Comparison of ENCODE assay signal across 21 cellular contexts in genomic region chr6:113221850-113222249, GRCh38.
DNase-seq lines count a peak whose midpoint lies in the region; ATAC-seq and TF ChIP-seq lines count a peak whose summit lies in the region.
"Had no signal": no experiment of that assay in that cellular context is flagged by ENCODE, and none has a peak within 500 bp of the region (broad histone marks: within the 10 kb centered on the region; RNA-seq: fewer than 3 reads in every experiment).

No MANE protein-coding gene starts in this region.

- no peak overlapping the region for H3K27ac Mint-ChIP-seq in GM23338
- H3K27ac Mint-ChIP-seq in T-cell, result no peak overlapping the region
- no peak overlapping the region for H3K27ac Mint-ChIP-seq in CD4-positive, alpha-beta T cell
- H3K27ac Mint-ChIP-seq: CD4-positive, alpha-beta memory T cell had no signal

- H3K27ac ChIP-seq in A673 (ENCODE audit: low read depth, low read length, poor library complexity, severe bottlenecking) (no peak overlapping the region), GM23338 (ENCODE audit: low read depth) (no peak overlapping the region), mesenchymal stem cell (ENCODE audit: low read length, poor library complexity, severe bottlenecking) (no peak overlapping the region)
- no peak overlapping the region for H3K27ac ChIP-seq in CD4-positive, alpha-beta T cell (ENCODE audit: low read depth, low read length)
- H3K27ac ChIP-seq: A549, BLaER1, HL-60 had no signal

- peaks cover 6% of the 10 kb centered on the region; the same call in 2 of the 3 replicates for H3K36me3 Mint-ChIP-seq in GM23338 (ENCODE audit: low read depth)
- H3K36me3 Mint-ChIP-seq in T-cell, result no peaks in the 10 kb centered on the region
- no peaks in the 10 kb centered on the region for H3K36me3 Mint-ChIP-seq in CD4-positive, alpha-beta T cell (ENCODE audit: low read depth)
- H3K36me3 Mint-ChIP-seq: CD4-positive, alpha-beta memory T cell had no signal

- 94% methylated on average over 20 of the region's 20 CpGs for WGBS in mesenchymal stem cell

- H3K27me3 Mint-ChIP-seq in GM23338 (ENCODE audit: insufficient read depth, low read depth, poor library complexity), result no peaks in the 10 kb centered on the region
- no peaks in the 10 kb centered on the region for H3K27me3 Mint-ChIP-seq in T-cell
- no peaks in the 10 kb centered on the region for H3K27me3 Mint-ChIP-seq in CD4-positive, alpha-beta T cell
- H3K27me3 Mint-ChIP-seq: CD4-positive, alpha-beta memory T cell had no signal

- H2BK15ac ChIP-seq in mesenchymal stem cell (ENCODE audit: low read depth, poor library complexity, severe bottlenecking), result no peak overlapping the region

- no peaks in the 10 kb centered on the region for H3K4me1 Mint-ChIP-seq in GM23338
- H3K4me1 Mint-ChIP-seq in T-cell, result no peaks in the 10 kb centered on the region
- H3K4me1 Mint-ChIP-seq in CD4-positive, alpha-beta T cell (ENCODE audit: low read depth), result no peaks in the 10 kb centered on the region
- H3K4me1 Mint-ChIP-seq: CD4-positive, alpha-beta memory T cell had no signal

- BruUV-seq in A673 (replicated peaks; lab: Mats Ljungman, UMichigan), result no TSS peak

- intact Hi-C loops in A673 (cut with micrococcal nuclease; ENCODE audit: unreplicated experiment), result no loop called here
- intact Hi-C loops in CD4-positive, alpha-beta T cell (cut with DNase I, micrococcal nuclease), result no loop called here

- H3K9me3 Mint-ChIP-seq in GM23338, result peaks cover 8% of the 10 kb centered on the region
- H3K9me3 Mint-ChIP-seq in T-cell, result peaks cover 0 to 9% (median 5%) of the 10 kb centered on the region in 3 donors
- H3K9me3 Mint-ChIP-seq in CD4-positive, alpha-beta T cell, result peaks cover 5% of the 10 kb centered on the region

- H3F3A ChIP-seq in GM23338 (replicated peaks; ENCODE audit: low read depth), result no peaks in the 10 kb centered on the region

- H3K9me3 ChIP-seq in A673 (ENCODE audit: low read depth, low read length, poor library complexity, severe bottlenecking) (no peaks in the 10 kb centered on the region), mesenchymal stem cell (ENCODE audit: control insufficient read depth, low read length) (no peaks in the 10 kb centered on the region)
- no peaks in the 10 kb centered on the region for H3K9me3 ChIP-seq in CD4-positive, alpha-beta T cell (ENCODE audit: control insufficient read depth, low read length)
- H3K9me3 ChIP-seq: A549, BLaER1 had no signal

- H3K18ac ChIP-seq in mesenchymal stem cell (ENCODE audit: low read depth in 1 of 2, low read length in 2 of 2), result peak overlapping the region; percentile 12 to 30

- H2BK5ac ChIP-seq in mesenchymal stem cell (ENCODE audit: low read depth, low read length, poor library complexity, severe bottlenecking), result no peak overlapping the region

- H3K4ac ChIP-seq in mesenchymal stem cell (ENCODE audit: low read depth in 1 of 2, low read length in 2 of 2), result no peak overlapping the region

- no peak overlapping the region for H3K4me3 Mint-ChIP-seq in GM23338
- no peak overlapping the region for H3K4me3 Mint-ChIP-seq in T-cell
- no peak overlapping the region for H3K4me3 Mint-ChIP-seq in CD4-positive, alpha-beta T cell
- H3K4me3 Mint-ChIP-seq: CD4-positive, alpha-beta memory T cell had no signal

- no peak overlapping the region for H3K14ac ChIP-seq in mesenchymal stem cell (ENCODE audit: low read length in 2 of 2)

- no peaks in the 10 kb centered on the region for H3K27me3 ChIP-seq in A673 (replicated peaks; ENCODE audit: insufficient read depth, low read depth, low read length, poor library complexity)
- no peaks in the 10 kb centered on the region for H3K27me3 ChIP-seq in GM23338 (ENCODE audit: insufficient read depth)
- H3K27me3 ChIP-seq in mesenchymal stem cell (ENCODE audit: control insufficient read depth in 1 of 2, insufficient read depth in 1 of 2, low read length in 2 of 2), result no peaks in the 10 kb centered on the region
- no peaks in the 10 kb centered on the region for H3K27me3 ChIP-seq in CD4-positive, alpha-beta T cell (ENCODE audit: control insufficient read depth, insufficient read depth, low read length)
- H3K27me3 ChIP-seq: BLaER1 had no signal

- no peak overlapping the region for H2BK120ac ChIP-seq in mesenchymal stem cell (ENCODE audit: low read depth, low read length)

- H2AFZ ChIP-seq in GM23338, result no peak overlapping the region
- H2AFZ ChIP-seq in mesenchymal stem cell (ENCODE audit: low read depth, low read length), result no peak overlapping the region

- no peaks in the 10 kb centered on the region for H3K79me1 ChIP-seq in mesenchymal stem cell (replicated peaks; ENCODE audit: low read length, poor library complexity, severe bottlenecking)

- no peaks in the 10 kb centered on the region for H4K20me1 ChIP-seq in GM23338 (replicated peaks; ENCODE audit: insufficient read depth)
- H4K20me1 ChIP-seq: BLaER1 had no signal

- H4K91ac ChIP-seq in mesenchymal stem cell (ENCODE audit: low read length), result no peak overlapping the region

- ATAC-seq in GM23338, result no peak
- ATAC-seq in T-cell (replicated peaks in 1 of 4), result no peak
- no peak for ATAC-seq in CD4-positive, alpha-beta T cell (ENCODE audit: poor library complexity)
- ATAC-seq: A549, Right ventricle myocardium inferior had no signal

- no peak overlapping the region for H4K8ac ChIP-seq in mesenchymal stem cell (ENCODE audit: low read length)

- H3K4me1 ChIP-seq in A673 (ENCODE audit: insufficient read depth, low read length, poor library complexity, severe bottlenecking) (peaks cover 4% of the 10 kb centered on the region), GM23338 (ENCODE audit: insufficient read depth) (no peaks in the 10 kb centered on the region), mesenchymal stem cell (ENCODE audit: control insufficient read depth, insufficient read depth, low read depth, low read length) (peaks cover 2% of the 10 kb centered on the region)
- H3K4me1 ChIP-seq: A549, BLaER1 had no signal

- POLR2A ChIA-PET in A673 (lab: Charles Lee; ENCODE audit: low non-redundant PET) (no interaction called here), T-cell (lab: Charles Lee) (no interaction called here)
- POLR2A ChIA-PET in CD4-positive, alpha-beta T cell (lab: Charles Lee), result no interaction called here

- no peak overlapping the region for H2BK12ac ChIP-seq in mesenchymal stem cell (ENCODE audit: low read length in 2 of 2)

- DNase-seq in A673 (ENCODE audit: low spot score), result peak; percentile 18
- DNase-seq in GM23338 (ENCODE audit: low spot score), result peak; percentile 6
- peak; percentile 11 for DNase-seq in UCSD-AML1 (lab: John Stamatoyannopoulos, UW; ENCODE audit: unreplicated experiment)
- DNase-seq in mesenchymal stem cell, result no peak
- no peak for DNase-seq in T-cell
- no peak for DNase-seq in CD4-positive, alpha-beta T cell
- no peak for DNase-seq in 8988T
- no peak for DNase-seq in NCI-H510A (lab: John Stamatoyannopoulos, UW)
- DNase-seq: Calu3; CD4-positive, alpha-beta memory T cell; DMS153; KG1; NCI-H1092 treated with DMSO at 0.1 percent for 48 hours; NCI-H1436 treated with DMSO at 0.1 percent for 48 hours; NCI-H1930; NCI-H2227 treated with DMSO at 0.1 percent for 48 hours; NCI-H510A treated with DMSO at 0.1 percent for 48 hours had no signal

- no peak overlapping the region for H3K9ac ChIP-seq in mesenchymal stem cell (ENCODE audit: low read length)
- H3K9ac ChIP-seq: BLaER1 had no signal

- TF ChIP-seq CTCF in A673 (conservative IDR thresholded peaks at IDR 0.05; ENCODE audit: low read depth, low read length) (no peak), GM23338 (conservative IDR thresholded peaks at IDR 0.05; ENCODE audit: low read depth in 2 of 2) (no peak)
- TF ChIP-seq CTCF in CD4-positive, alpha-beta T cell (IDR thresholded peaks at IDR 0.05), result no peak

- no peak overlapping the region for H2AK5ac ChIP-seq in mesenchymal stem cell (ENCODE audit: low read length, severe bottlenecking)

- CTCF ChIA-PET in A673 (lab: Charles Lee), result no interaction called here
- CTCF ChIA-PET in T-cell (lab: Charles Lee), result no interaction called here
- CTCF ChIA-PET in CD4-positive, alpha-beta T cell (lab: Charles Lee), result no interaction called here

- no peak overlapping the region for H3K4me2 ChIP-seq in GM23338
- H3K4me2 ChIP-seq in mesenchymal stem cell (ENCODE audit: low read length, poor library complexity, severe bottlenecking), result no peak overlapping the region
- H3K4me2 ChIP-seq: A549, BLaER1 had no signal

- H3K4me3 ChIP-seq in A673 (ENCODE audit: low read depth, low read length, poor library complexity, severe bottlenecking) (no peak overlapping the region), GM23338 (no peak overlapping the region), mesenchymal stem cell (ENCODE audit: insufficient read depth in 1 of 2, low read depth in 1 of 2, low read length in 2 of 2) (no peak overlapping the region)
- H3K4me3 ChIP-seq: A549, BLaER1 had no signal

- no peaks in the 10 kb centered on the region for H3K9me2 ChIP-seq in GM23338 (ENCODE audit: insufficient read depth)

- H3K23ac ChIP-seq in mesenchymal stem cell (ENCODE audit: low read length in 2 of 2), result no peak overlapping the region

- H3K36me3 ChIP-seq in A673 (ENCODE audit: insufficient read depth, low read length, poor library complexity, severe bottlenecking) (no peaks in the 10 kb centered on the region), GM23338 (ENCODE audit: insufficient read depth) (peaks cover 3% of the 10 kb centered on the region; the same call in 1 of the 2 replicates), mesenchymal stem cell (ENCODE audit: control insufficient read depth in 1 of 2, insufficient read depth in 2 of 2, low read depth in 1 of 2, low read length in 2 of 2) (no peaks in the 10 kb centered on the region)
- H3K36me3 ChIP-seq: BLaER1 had no signal

- no peaks in the 10 kb centered on the region for H3K79me2 ChIP-seq in GM23338 (replicated peaks; ENCODE audit: insufficient read depth)

TF ChIP-seq in GM23338, 12 proteins besides CTCF, POLR2A, EP300 and RAD21 (continues in another document):
- TF ChIP-seq ZNF331 (CRISPR knock-in tag; IDR thresholded peaks at IDR 0.05; ENCODE audit: low read depth), result no peak

Comparison
In these comparisons a context has a peak if more than half of its experiments do, and no peak if none do; other contexts are left out.
1. DNase-seq: peak in A673 (single experiment), GM23338 (single experiment) and UCSD-AML1 (single experiment); none in mesenchymal stem cell (single experiment), T-cell (0 of 34), CD4-positive, alpha-beta T cell (0 of 10), 8988T (single experiment) and NCI-H510A (single experiment).